In genomic region chr17:41648411-41649195, GRCh38 we compare ENCODE assay signal across 8 cellular contexts. TPM values are rescaled to one million over a fixed set of nuclear protein-coding genes. Genes with fewer than 3 reads are reported as not detected.
DNase-seq lines count a peak whose midpoint lies in the region; ATAC-seq and TF ChIP-seq lines count a peak whose summit lies in the region.

No MANE protein-coding gene starts in this region.

- H3K4me1 ChIP-seq in adipocyte (ENCODE audit: control insufficient read depth, insufficient read depth, low read length) (peaks cover 15% of the 10 kb centered on the region), heart right ventricle (peaks cover 0 to 30% (median 11%) of the 10 kb centered on the region in 9 donors), transverse colon (peaks cover 25 to 51% (median 45%) of the 10 kb centered on the region in 4 donors)

- TF ChIP-seq EP300 in transverse colon (IDR thresholded peaks at IDR 0.05; ENCODE audit: low read depth) = no peak

- H3K27me3 ChIP-seq in AG04450 (ENCODE audit: control insufficient read depth, insufficient read depth, low read length) (peaks cover 3% of the 10 kb centered on the region), adipocyte (replicated peaks; ENCODE audit: control insufficient read depth, insufficient read depth, low read length) (no peaks in the 10 kb centered on the region), heart right ventricle (peaks cover 0 to 7% (median 0%) of the 10 kb centered on the region in 7 donors), transverse colon (no peaks in the 10 kb centered on the region)

- H3K27ac ChIP-seq in AG04450 (ENCODE audit: low read depth, low read length) (peak overlapping the region; percentile 47), heart right ventricle (peak overlapping the region in 4 of 10 donors; percentile 11 to 40 (median 24)), transverse colon (peak overlapping the region; percentile 70 to 95 (median 80))

- TF ChIP-seq CTCF in AG04450 (IDR thresholded peaks at IDR 0.05; ENCODE audit: low read depth, low read length) (peak; percentile 93), heart right ventricle (IDR thresholded peaks at IDR 0.05) (peak; percentile 90 to 98 (median 94)), transverse colon (IDR thresholded peaks at IDR 0.05) (peak; percentile 93 to 99 (median 96))

- H3K36me3 ChIP-seq in adipocyte (ENCODE audit: control insufficient read depth, insufficient read depth, low read length, severe bottlenecking) (no peaks in the 10 kb centered on the region), heart right ventricle (no peaks in the 10 kb centered on the region), transverse colon (no peaks in the 10 kb centered on the region)

- 6 to 7% methylated on average over 39 of the region's 39 CpGs for WGBS in heart right ventricle, 2 donors
- WGBS in transverse colon (ENCODE audit: low coverage in 1 of 2), 2 donors = 5 to 7% methylated on average over 6 to 39 of the region's 39 CpGs

- no peaks in the 10 kb centered on the region for H3K9me3 ChIP-seq in AG04450 (ENCODE audit: control insufficient read depth, insufficient read depth, low read length)
- H3K9me3 ChIP-seq in adipocyte (ENCODE audit: control insufficient read depth, low read length) = no peaks in the 10 kb centered on the region
- H3K9me3 ChIP-seq in heart right ventricle = no peaks in the 10 kb centered on the region
- no peaks in the 10 kb centered on the region for H3K9me3 ChIP-seq in transverse colon

- peak; percentile 67 for TF ChIP-seq POLR2A in transverse colon (IDR thresholded peaks at IDR 0.05)

- POLR2A ChIA-PET in AG04450 (lab: Yijun Ruan, JAX) = interaction anchor here (0.6 to 1.0 kb wide), 6 partner anchors 14 to 1001 kb away, joined by 3 to 6 read pairs (median 3); partner anchors contain the start of genes EIF1 and SMARCE1

- ATAC-seq in GM19452 (IDR thresholded peaks at IDR 0.05; ENCODE audit: unreplicated experiment) (peak; percentile 81), heart right ventricle (peak; percentile 91 to 98 (median 96))

- H3K4me3 ChIP-seq in AG04450 (ENCODE audit: low read depth, low read length) (peak overlapping the region; percentile 55), adipocyte (ENCODE audit: low read length) (peak overlapping the region; percentile 64), heart right ventricle (peak overlapping the region in 9 of 10 donors; percentile 14 to 52 (median 43)), transverse colon (peak overlapping the region in 3 of 4 donors; percentile 26 to 42 (median 35))

- intact Hi-C loops in heart right ventricle (cut with DNase I) = loop anchor here (1.0 to 10.0 kb wide), 12 partner anchors 14 to 846 kb away; partner anchors contain the start of gene KRT14 (in 2 of the 10)
- intact Hi-C loops in posterior vena cava (cut with DNase I) = loop anchor here (5.0 to 10.0 kb wide), 2 partner anchors 96 to 104 kb away; no protein-coding TSS in a partner anchor
- intact Hi-C loops in transverse colon (cut with DNase I; ENCODE audit: low total_unique reads) = loop anchor here (5.0 kb wide), 1 partner anchor 101 kb away; no protein-coding TSS in a partner anchor

- DNase-seq in AG04450 (ENCODE audit: low read depth, low spot score) (peak; percentile 61), NCI-H128 (lab: John Stamatoyannopoulos, UW; ENCODE audit: unreplicated experiment) (peak; percentile 25), T-helper 1 cell (peak; percentile 67 to 81 (median 78)), adipocyte (ENCODE audit: low read depth) (peak; percentile 94), heart right ventricle (peak; percentile 84 to 90), posterior vena cava (ENCODE audit: low spot score) (peak; percentile 95), transverse colon (peak; percentile 93)

- in situ Hi-C loops in transverse colon (cut with MboI; ENCODE audit: low pct_ligation_motif_present in 1 of 4, low pct_unique_long_range_greater_than_20kb in 1 of 4, low sequenced_read_pairs in 3 of 4) = loop anchor here (10.0 to 25.0 kb wide), 3 partner anchors 94 to 744 kb away; no protein-coding TSS in a partner anchor

- CTCF ChIA-PET in AG04450 (lab: Charles Lee) = interaction anchor here (0.5 to 10.4 kb wide), 121 partner anchors 9 to 1099 kb away, joined by 3 to 285 read pairs (median 4); partner anchors contain the start of genes EIF1, KRT10, KRT12 and KRT17

- peak overlapping the region; percentile 74 for H3K9ac ChIP-seq in adipocyte (ENCODE audit: low read length)

RNA-seq across cellular contexts. Expression of gene KRT17, which starts 24.2 kb away (rescaled TPM):
- polyA plus RNA-seq in AG04450 (2011; rRNA removed) (2.8 and 4.9 TPM in 2 replicates), heart right ventricle (under 1 TPM in 1 of 2 donors, not detected in 1; 0.07 TPM)
- polyA minus RNA-seq in AG04450 (2011; rRNA and poly(A)+ RNA removed) = 0.83 and 1.9 TPM in 2 replicates
- total RNA-seq in heart right ventricle (not detected), posterior vena cava (1 to 10 TPM; 2.8 to 5.1 TPM), transverse colon (10 to 100 TPM in 1 of 4 donors, not detected in 3; 37.6 TPM)

RNA-seq across cellular contexts. Expression of gene KRT16, which starts 36.0 kb away (rescaled TPM):
- polyA plus RNA-seq in AG04450 (2011; rRNA removed) = not detected in 2 replicates
- polyA minus RNA-seq in AG04450 (2011; rRNA and poly(A)+ RNA removed) = not detected in 2 replicates
- under 1 TPM in 1 of 10 donors, not detected in 9; 0.15 TPM for total RNA-seq in heart right ventricle
- under 1 TPM; 0.12 to 0.44 TPM for polyA plus RNA-seq in heart right ventricle
- total RNA-seq in posterior vena cava = not detected
- total RNA-seq in transverse colon = under 1 TPM in 1 of 4 donors, not detected in 3; 0.79 TPM

RNA-seq across cellular contexts. Expression of gene EIF1, which starts 40.1 kb away (rescaled TPM):
- polyA plus RNA-seq in AG04450 (2011; rRNA removed) (529 and 549 TPM in 2 replicates), heart right ventricle (1,000 to 10,000 TPM in 1 of 2 donors, 100 to 1,000 TPM in 1; 551 to 1,123 TPM)
- polyA minus RNA-seq in AG04450 (2011; rRNA and poly(A)+ RNA removed) = 151 and 190 TPM in 2 replicates
- total RNA-seq in heart right ventricle (1,000 to 10,000 TPM; 1,115 to 1,330 (median 1,284) TPM), posterior vena cava (100 to 1,000 TPM; 694 to 760 TPM), transverse colon (100 to 1,000 TPM in 3 of 4 donors, 10 to 100 TPM in 1; 93.3 to 520 (median 241) TPM)

Comparison
In these comparisons a context has a peak if more than half of its experiments do, and no peak if none do; other contexts are left out.
1. DNase-seq: peak in every context shown above with its lines; median percentile 95 in posterior vena cava; 94 in adipocyte; 93 in transverse colon; 87 in heart right ventricle; 78 in T-helper 1 cell; 61 in AG04450; 25 in NCI-H128.